In the genomic region with DNA sequence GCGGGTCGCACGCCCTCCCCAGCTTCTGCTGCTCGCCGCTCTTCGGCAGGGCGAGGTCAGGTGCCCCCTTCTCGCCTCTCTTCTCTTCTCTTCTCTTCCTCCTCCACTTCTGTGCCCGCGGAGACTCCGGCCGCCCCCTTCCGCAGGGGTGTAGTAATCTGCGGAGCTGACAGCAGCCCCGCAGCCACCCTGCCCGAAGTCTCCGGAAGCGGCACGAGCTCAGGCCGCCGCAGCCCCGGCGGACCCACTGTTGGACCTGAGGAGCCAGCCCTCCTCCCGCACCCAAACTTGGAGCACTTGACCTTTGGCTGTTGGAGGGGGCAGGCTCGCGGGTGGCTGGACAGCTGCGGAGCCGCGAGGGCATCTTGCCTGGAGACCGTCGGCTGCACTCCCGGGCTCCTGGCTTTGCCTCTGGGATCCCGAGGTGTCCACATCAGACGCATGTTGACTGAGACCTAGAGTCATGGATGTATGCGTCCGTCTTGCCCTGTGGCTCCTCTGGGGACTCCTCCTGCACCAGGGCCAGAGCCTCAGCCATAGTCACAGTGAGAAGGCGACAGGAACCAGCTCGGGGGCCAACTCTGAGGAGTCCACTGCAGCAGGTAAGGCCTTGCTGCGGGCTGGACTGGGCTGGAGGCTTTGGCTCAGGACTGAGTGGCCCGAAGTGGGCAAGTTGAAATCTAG, we compare ENCODE assay signal across 8 cellular contexts. TPM values are rescaled to one million over a fixed set of nuclear protein-coding genes. Genes with fewer than 3 reads are reported as not detected.
DNase-seq lines count a peak whose midpoint lies in the region; ATAC-seq lines count a peak whose summit lies in the region.

No MANE protein-coding gene starts in this region.

- no peak overlapping the region for H3K27ac ChIP-seq in neuronal stem cell (replicated peaks; ENCODE audit: low read length)

- no peak overlapping the region for H3K4ac ChIP-seq in neuronal stem cell (ENCODE audit: low read length)

- H3K23ac ChIP-seq in neuronal stem cell (ENCODE audit: low read depth, low read length, poor library complexity): peak overlapping the region; percentile 27

- ATAC-seq in HG02588 (IDR thresholded peaks at IDR 0.05; ENCODE audit: unreplicated experiment): peak; percentile 16

- H4K8ac ChIP-seq in neuronal stem cell (ENCODE audit: low read depth, low read length): no peak overlapping the region

- peak overlapping the region; percentile 4 for H2BK120ac ChIP-seq in neuronal stem cell (ENCODE audit: low read depth, low read length)

- H2BK5ac ChIP-seq in neuronal stem cell (ENCODE audit: low read length): no peak overlapping the region

- H3K4me2 ChIP-seq in neuronal stem cell (ENCODE audit: insufficient read depth, low read length, poor library complexity, severe bottlenecking): peak overlapping the region; percentile 87

- peak overlapping the region; percentile 69 for H3K18ac ChIP-seq in neuronal stem cell (ENCODE audit: low read length)

- H3K4me1 ChIP-seq in neuronal stem cell (ENCODE audit: control insufficient read depth in 2 of 2, insufficient read depth in 1 of 2, low read depth in 1 of 2, low read length in 2 of 2): peaks cover 17 to 21% of the 10 kb centered on the region in 2 donors

- no CpG with 5 or more reads among the region's 40 CpGs for WGBS in neuronal stem cell (ENCODE audit: extremely low coverage in 2 of 2, insufficient read length in 2 of 2, insufficient replicate concordance in 1 of 2), 2 donors

- DNase-seq in DMS 273 (lab: John Stamatoyannopoulos, UW; ENCODE audit: unreplicated experiment): peak; percentile 52
- DNase-seq in DMS 273 treated with DMSO at 0.1 percent for 48 hours (lab: John Stamatoyannopoulos, UW): no peak
- peak; percentile 32 for DNase-seq in NCI-H146 treated with DMSO at 0.1 percent for 48 hours (lab: John Stamatoyannopoulos, UW; ENCODE audit: unreplicated experiment)
- DNase-seq in activated gamma-delta T cell (lab: John Stamatoyannopoulos, UW): peak; percentile 52
- DNase-seq in foreskin melanocyte: peak; percentile 34
- no peak for DNase-seq in neuronal stem cell (ENCODE audit: low spot score)
- no peak for DNase-seq in epidermal melanocyte (ENCODE audit: insufficient read length, low spot score)

- H3K36me3 ChIP-seq in neuronal stem cell (replicated peaks in 1 of 2; ENCODE audit: control insufficient read depth in 2 of 2, insufficient read depth in 2 of 2, low read length in 2 of 2): no peaks in the 10 kb centered on the region

- no peak overlapping the region for H2BK12ac ChIP-seq in neuronal stem cell (ENCODE audit: low read length)

- peak overlapping the region; percentile 47 for H3K14ac ChIP-seq in neuronal stem cell (ENCODE audit: low read length)

- H2AFZ ChIP-seq in neuronal stem cell (ENCODE audit: low read length): peak overlapping the region; percentile 100

- no peaks in the 10 kb centered on the region for H3K9me3 ChIP-seq in neuronal stem cell (replicated peaks in 1 of 2; ENCODE audit: control insufficient read depth in 2 of 2, insufficient read depth in 1 of 2, low read depth in 1 of 2, low read length in 2 of 2)

- H2AK5ac ChIP-seq in neuronal stem cell (ENCODE audit: low read depth, low read length): no peak overlapping the region

- H2BK15ac ChIP-seq in neuronal stem cell (ENCODE audit: low read length): peak overlapping the region; percentile 23

- H3K4me3 ChIP-seq in neuronal stem cell (ENCODE audit: low read length in 2 of 2): peak overlapping the region; percentile 80 to 89

- H3K9ac ChIP-seq in neuronal stem cell (ENCODE audit: low read depth, low read length, poor library complexity): peak overlapping the region; percentile 85

- H4K91ac ChIP-seq in neuronal stem cell (ENCODE audit: low read depth, low read length, poor library complexity): no peak overlapping the region

- peaks cover 2% of the 10 kb centered on the region for H3K79me1 ChIP-seq in neuronal stem cell (ENCODE audit: low read depth, low read length)

- H3K27me3 ChIP-seq in neuronal stem cell (ENCODE audit: control insufficient read depth in 3 of 3, insufficient read depth in 3 of 3, low read depth in 1 of 3, low read length in 3 of 3): peaks cover 0 to 3% (median 0%) of the 10 kb centered on the region in 3 experiments

RNA-seq across cellular contexts. Expression of gene STIM1, which starts 0.5 kb away (rescaled TPM):
- 14.7 TPM for polyA plus RNA-seq in neuronal stem cell (2013, experiment 1 of 2)
- 15.1 TPM for polyA plus RNA-seq in neuronal stem cell (2013, experiment 2 of 2)

RNA-seq across cellular contexts. Expression of gene RHOG, which starts 15.2 kb away (rescaled TPM):
- polyA plus RNA-seq in neuronal stem cell (2013, experiment 1 of 2): 28.1 TPM
- 26.3 TPM for polyA plus RNA-seq in neuronal stem cell (2013, experiment 2 of 2)

RNA-seq across cellular contexts. Expression of gene PGAP2, which starts 47.6 kb away (rescaled TPM):
- polyA plus RNA-seq in neuronal stem cell (2013, experiment 1 of 2): 33.5 TPM
- 32.9 TPM for polyA plus RNA-seq in neuronal stem cell (2013, experiment 2 of 2)

RNA-seq across cellular contexts. Expression of gene NUP98, which starts 58.6 kb away (rescaled TPM):
- 52.1 TPM for polyA plus RNA-seq in neuronal stem cell (2013, experiment 1 of 2)
- polyA plus RNA-seq in neuronal stem cell (2013, experiment 2 of 2): 48.7 TPM

Comparison
In these comparisons a context has a peak if more than half of its experiments do, and no peak if none do; other contexts are left out.
1. DNase-seq: peak in DMS 273 (single experiment), NCI-H146 treated with DMSO at 0.1 percent for 48 hours (single experiment), activated gamma-delta T cell (single experiment) and foreskin melanocyte (single experiment); none in DMS 273 treated with DMSO at 0.1 percent for 48 hours (single experiment), neuronal stem cell (single experiment) and epidermal melanocyte (single experiment).